In the genomic region with DNA sequence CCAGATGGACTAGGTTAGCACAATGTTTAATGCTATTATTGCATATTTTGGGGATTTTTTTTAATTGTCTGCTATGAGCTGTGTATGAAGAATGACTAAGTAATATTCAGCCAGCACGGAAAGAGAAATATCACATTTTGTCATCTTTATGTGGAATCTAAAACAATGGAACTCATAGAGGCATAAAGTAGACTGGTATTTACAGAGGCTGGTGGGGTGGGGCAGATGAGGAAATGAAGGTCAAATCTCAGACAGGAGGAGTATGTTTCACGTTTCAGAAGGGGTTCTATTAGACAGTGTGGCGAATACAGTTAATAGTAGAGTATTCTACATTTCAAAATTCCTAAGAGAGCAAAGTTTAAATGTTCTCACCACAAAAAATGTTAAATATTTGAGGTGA, we compare ENCODE assay signal across 25 cellular contexts. TPM values are rescaled to one million over a fixed set of nuclear protein-coding genes. Genes with fewer than 3 reads are reported as not detected.
DNase-seq lines count a peak whose midpoint lies in the region; ATAC-seq, FAIRE-seq and TF ChIP-seq lines count a peak whose summit lies in the region.
"Had no signal": no experiment of that assay in that cellular context is flagged by ENCODE, and none has a peak within 500 bp of the region (broad histone marks: within the 10 kb centered on the region; RNA-seq: fewer than 3 reads in every experiment).

No MANE protein-coding gene starts in this region.

- intact Hi-C loops in Right ventricle myocardium superior (cut with DNase I), result no loop called here
- intact Hi-C loops in Right ventricle myocardium inferior (cut with DNase I), result no loop called here
- intact Hi-C loops in left ventricle myocardium inferior (cut with micrococcal nuclease), result no loop called here

- no peak overlapping the region for H3K4me3 ChIP-seq in astrocyte (ENCODE audit: insufficient read depth, low read depth, low read length)
- peak overlapping the region; percentile 58 for H3K4me3 ChIP-seq in left ventricle myocardium inferior
- peak overlapping the region; percentile 12 to 50 (median 22) for H3K4me3 ChIP-seq in tibial nerve
- H3K4me3 ChIP-seq: skin epidermis, vagina had no signal

- H3K4me1 ChIP-seq in astrocyte (ENCODE audit: insufficient read depth, low read length) (no peaks in the 10 kb centered on the region), left ventricle myocardium inferior (no peaks in the 10 kb centered on the region), tibial nerve (no peaks in the 10 kb centered on the region)
- H3K4me1 ChIP-seq: BE2C, vagina had no signal

- H2AFZ ChIP-seq in astrocyte (ENCODE audit: low read depth, low read length), result no peak overlapping the region

- H3K9me3 ChIP-seq in astrocyte (ENCODE audit: insufficient read depth, low read depth, low read length) (no peaks in the 10 kb centered on the region), left ventricle myocardium inferior (replicated peaks) (peaks cover 37% of the 10 kb centered on the region), tibial nerve (peaks cover 0 to 14% (median 3%) of the 10 kb centered on the region in 4 donors)
- H3K9me3 ChIP-seq: BE2C, neutrophil, vagina had no signal

- no peak overlapping the region for H3K4me2 ChIP-seq in astrocyte (ENCODE audit: low read length)

- ATAC-seq in Right ventricle myocardium superior (ENCODE audit: poor library complexity) (peak; percentile 40), Right ventricle myocardium inferior (no peak)
- ATAC-seq: stimulated activated naive CD8-positive, alpha-beta T cell treated with anti-CD3 and anti-CD28 coated beads, Interleukin-15, Interleukin-2, amounts not matched to agents 100 U/mL and 50 U/mL, for 24 hours had no signal

- DNase-seq in Right ventricle myocardium superior (no peak), Right ventricle myocardium inferior (ENCODE audit: missing footprints) (no peak), astrocyte (ENCODE audit: low read depth) (peak; percentile 7), left ventricle myocardium inferior (no peak), tibial nerve (ENCODE audit: low spot score in 2 of 2) (no peak), HCEC 1CT (no peak), MV-4-11 (lab: John Stamatoyannopoulos, UW) (no peak), GM10266 (ENCODE audit: extremely low spot score) (no peak)
- DNase-seq: activated CD4-positive, alpha-beta T cell treated with anti-CD3 and anti-CD28 coated beads for 4 hours; activated effector memory CD4-positive, alpha-beta T cell treated with anti-CD3 and anti-CD28 coated beads, Interleukin-2, amount 50 U/mL, for 16 hours; BE2C; CD8-positive, alpha-beta memory T cell; DMS153; Karpas-422; NCI-H510A; stimulated activated naive CD8-positive, alpha-beta T cell treated with anti-CD3 and anti-CD28 coated beads, Interleukin-15, Interleukin-2, amounts not matched to agents 100 U/mL and 50 U/mL, for 24 hours; SW 1271; T-helper 9 cell had no signal

- no peak for TF ChIP-seq POLR2A in tibial nerve (IDR thresholded peaks at IDR 0.05)

- H3K36me3 ChIP-seq in astrocyte (ENCODE audit: insufficient read depth, low read length), result no peaks in the 10 kb centered on the region
- no peaks in the 10 kb centered on the region for H3K36me3 ChIP-seq in left ventricle myocardium inferior
- peaks cover 0 to 11% (median 0%) of the 10 kb centered on the region in 3 donors for H3K36me3 ChIP-seq in tibial nerve
- H3K36me3 ChIP-seq: BE2C, neutrophil, vagina had no signal

- TF ChIP-seq EP300 in tibial nerve (IDR thresholded peaks at IDR 0.05), result peak in 1 of 2 donors; percentile 45

- no peaks in the 10 kb centered on the region for H3K79me2 ChIP-seq in astrocyte (ENCODE audit: insufficient read depth, low read length)

- no peaks in the 10 kb centered on the region for H4K20me1 ChIP-seq in astrocyte (ENCODE audit: insufficient read depth, low read length)

- H3K27me3 Mint-ChIP-seq in astrocyte (ENCODE audit: low read depth, unreplicated experiment), result no peaks in the 10 kb centered on the region
- H3K27me3 Mint-ChIP-seq: CD8-positive, alpha-beta memory T cell; memory B cell; progenitor cell of endocrine pancreas had no signal

- H3K9me3 Mint-ChIP-seq in astrocyte (ENCODE audit: unreplicated experiment), result no peaks in the 10 kb centered on the region

- 17 to 26% methylated on average over 3 of the region's 3 CpGs for WGBS in tibial nerve, 2 donors

- no peak for TF ChIP-seq CTCF in astrocyte (IDR thresholded peaks at IDR 0.05; ENCODE audit: insufficient read depth, low read depth, low read length)
- TF ChIP-seq CTCF in left ventricle myocardium inferior (IDR thresholded peaks at IDR 0.05; ENCODE audit: borderline replicate concordance), result no peak
- TF ChIP-seq CTCF in tibial nerve (IDR thresholded peaks at IDR 0.05), result no peak
- TF ChIP-seq CTCF in GM10266 (IDR thresholded peaks at IDR 0.05; ENCODE audit: control insufficient read depth, insufficient read depth, low read depth, missing control alignments), result no peak

- no peaks in the 10 kb centered on the region for H3K4me1 Mint-ChIP-seq in astrocyte (ENCODE audit: low read depth, unreplicated experiment)
- H3K4me1 Mint-ChIP-seq: CD8-positive, alpha-beta memory T cell; memory B cell had no signal

- H3K27me3 ChIP-seq in astrocyte (ENCODE audit: insufficient read depth, low read length) (no peaks in the 10 kb centered on the region), left ventricle myocardium inferior (ENCODE audit: low read depth) (no peaks in the 10 kb centered on the region), tibial nerve (no peaks in the 10 kb centered on the region)
- H3K27me3 ChIP-seq: BE2C, neutrophil, vagina had no signal

- no peak overlapping the region for H3K27ac ChIP-seq in astrocyte (ENCODE audit: low read depth, low read length)
- H3K27ac ChIP-seq in left ventricle myocardium inferior (replicated peaks), result peak overlapping the region; percentile 67
- peak overlapping the region; percentile 49 to 95 (median 76) for H3K27ac ChIP-seq in tibial nerve
- H3K27ac ChIP-seq: neutrophil, skin epidermis, vagina, VCaP had no signal

- no peak overlapping the region for H3K27ac Mint-ChIP-seq in astrocyte (ENCODE audit: unreplicated experiment)
- H3K27ac Mint-ChIP-seq: CD8-positive, alpha-beta memory T cell; memory B cell; progenitor cell of endocrine pancreas had no signal

- H3K4me3 Mint-ChIP-seq in astrocyte (ENCODE audit: unreplicated experiment), result no peak overlapping the region
- H3K4me3 Mint-ChIP-seq: CD8-positive, alpha-beta memory T cell; memory B cell had no signal

- no peak overlapping the region for H3K9ac ChIP-seq in astrocyte (ENCODE audit: low read length)

- FAIRE-seq in astrocyte (lab: Jason Lieb, UNC), result no peak

- H3K36me3 Mint-ChIP-seq in astrocyte (ENCODE audit: low read depth, unreplicated experiment), result no peaks in the 10 kb centered on the region
- H3K36me3 Mint-ChIP-seq: CD8-positive, alpha-beta memory T cell; memory B cell had no signal

RNA-seq across cellular contexts. Expression of gene CDH19, which starts 4.7 kb away (rescaled TPM):
- total RNA-seq in Right ventricle myocardium superior (18.4 TPM), Right ventricle myocardium inferior (25.1 TPM), astrocyte (not detected in 2 replicates), left ventricle myocardium inferior (13.0 TPM), tibial nerve (100 to 1,000 TPM; 187 to 457 (median 248) TPM)
- total RNA-seq: CD8-positive, alpha-beta memory T cell; OCI-LY7; progenitor cell of endocrine pancreas had no signal

Comparison
In these comparisons a context has a peak if more than half of its experiments do, and no peak if none do; other contexts are left out.
1. RNA of gene CDH19, which starts 4.7 kb away (total RNA-seq): 187 to 457 TPM in tibial nerve, 25.1 TPM in Right ventricle myocardium inferior (single experiment), 18.4 TPM in Right ventricle myocardium superior (single experiment) and 13.0 TPM in left ventricle myocardium inferior (single experiment); not detected in astrocyte; every median in the first group is over 10 times any median in the second.